ENCODE assay signal across 8 cellular contexts in the genomic region with DNA sequence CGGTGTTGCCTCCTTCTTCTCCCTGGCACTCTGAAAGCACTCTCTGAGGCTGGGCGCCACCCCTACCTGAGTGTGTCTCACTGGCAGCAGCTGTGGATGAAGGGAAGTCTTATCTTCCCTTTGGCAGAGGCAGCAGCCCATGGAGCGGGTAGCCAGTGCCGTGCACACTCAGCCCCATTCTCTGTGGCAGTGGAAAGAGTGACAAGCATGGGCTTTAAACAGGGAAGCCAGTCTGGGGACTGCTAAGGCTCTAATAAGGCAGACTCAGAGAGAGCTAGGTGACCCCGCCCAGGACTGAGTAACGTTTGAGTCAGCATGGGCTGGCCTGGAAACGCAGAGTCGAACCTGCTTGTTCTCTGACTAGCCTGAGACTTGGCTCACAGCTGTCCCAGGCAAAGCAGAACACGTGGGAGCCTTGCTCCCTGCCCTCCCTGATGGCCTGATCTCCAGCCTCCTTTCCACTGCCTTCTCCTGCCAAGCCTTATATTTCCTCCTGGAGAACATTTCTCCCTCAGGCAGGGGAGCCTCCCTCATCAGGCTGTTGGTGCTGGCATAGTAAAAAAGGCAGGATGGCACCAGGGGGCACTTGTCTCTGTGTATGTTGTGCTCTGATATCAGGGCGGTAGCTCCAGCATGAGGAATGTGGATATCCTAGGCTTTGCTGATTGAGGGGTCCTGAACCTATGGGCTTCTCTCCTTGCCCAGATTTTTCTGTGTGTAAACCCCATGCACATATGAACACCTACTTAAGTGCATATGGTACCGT.
A peak's percentile ranks its signal among the peaks of the same experiment; 100 is the strongest.
DNase-seq lines count a peak whose midpoint lies in the region; ATAC-seq lines count a peak whose summit lies in the region.

No MANE protein-coding gene starts in this region.

- H3K36me3 Mint-ChIP-seq in activated naive CD8-positive, alpha-beta T cell treated with anti-CD3 and anti-CD28 coated beads for 36 hours: no peaks in the 10 kb centered on the region

- DNase-seq in 8988T: peak; percentile 55
- DNase-seq in HT-29 (ENCODE audit: low spot score): peak; percentile 93
- DNase-seq in activated naive CD8-positive, alpha-beta T cell treated with anti-CD3 and anti-CD28 coated beads for 36 hours: peak; percentile 29
- peak; percentile 98 for DNase-seq in islet precursor cell
- DNase-seq in stimulated activated CD8-positive, alpha-beta memory T cell treated with anti-CD3 and anti-CD28 coated beads, Interleukin-15, amount 100 ng/mL, for 48 hours (ENCODE audit: low read depth in 2 of 2): peak; percentile 58 to 62
- DNase-seq in NCI-H526 (lab: John Stamatoyannopoulos, UW): no peak
- no peak for DNase-seq in DMS79 treated with DMSO at 0.1 percent for 48 hours (lab: John Stamatoyannopoulos, UW)

- peak; percentile 57 for ATAC-seq in GM19438 (IDR thresholded peaks at IDR 0.05; ENCODE audit: low read depth, unreplicated experiment)

- no peak overlapping the region for H3K27ac Mint-ChIP-seq in activated naive CD8-positive, alpha-beta T cell treated with anti-CD3 and anti-CD28 coated beads for 36 hours

- H3K27me3 Mint-ChIP-seq in activated naive CD8-positive, alpha-beta T cell treated with anti-CD3 and anti-CD28 coated beads for 36 hours: peaks cover 32% of the 10 kb centered on the region

- no peaks in the 10 kb centered on the region for H3K9me3 Mint-ChIP-seq in activated naive CD8-positive, alpha-beta T cell treated with anti-CD3 and anti-CD28 coated beads for 36 hours

- peaks cover 3% of the 10 kb centered on the region for H3K4me1 Mint-ChIP-seq in activated naive CD8-positive, alpha-beta T cell treated with anti-CD3 and anti-CD28 coated beads for 36 hours

- H3K4me3 Mint-ChIP-seq in activated naive CD8-positive, alpha-beta T cell treated with anti-CD3 and anti-CD28 coated beads for 36 hours: no peak overlapping the region

Comparison
In these comparisons a context has a peak if more than half of its experiments do, and no peak if none do; other contexts are left out.
1. DNase-seq: peak in 8988T (single experiment), HT-29 (single experiment), activated naive CD8-positive, alpha-beta T cell treated with anti-CD3 and anti-CD28 coated beads for 36 hours (single experiment), islet precursor cell (single experiment) and stimulated activated CD8-positive, alpha-beta memory T cell treated with anti-CD3 and anti-CD28 coated beads, Interleukin-15, amount 100 ng/mL, for 48 hours (2 of 2); none in NCI-H526 (0 of 2) and DMS79 treated with DMSO at 0.1 percent for 48 hours (single experiment).